In the genomic region with DNA sequence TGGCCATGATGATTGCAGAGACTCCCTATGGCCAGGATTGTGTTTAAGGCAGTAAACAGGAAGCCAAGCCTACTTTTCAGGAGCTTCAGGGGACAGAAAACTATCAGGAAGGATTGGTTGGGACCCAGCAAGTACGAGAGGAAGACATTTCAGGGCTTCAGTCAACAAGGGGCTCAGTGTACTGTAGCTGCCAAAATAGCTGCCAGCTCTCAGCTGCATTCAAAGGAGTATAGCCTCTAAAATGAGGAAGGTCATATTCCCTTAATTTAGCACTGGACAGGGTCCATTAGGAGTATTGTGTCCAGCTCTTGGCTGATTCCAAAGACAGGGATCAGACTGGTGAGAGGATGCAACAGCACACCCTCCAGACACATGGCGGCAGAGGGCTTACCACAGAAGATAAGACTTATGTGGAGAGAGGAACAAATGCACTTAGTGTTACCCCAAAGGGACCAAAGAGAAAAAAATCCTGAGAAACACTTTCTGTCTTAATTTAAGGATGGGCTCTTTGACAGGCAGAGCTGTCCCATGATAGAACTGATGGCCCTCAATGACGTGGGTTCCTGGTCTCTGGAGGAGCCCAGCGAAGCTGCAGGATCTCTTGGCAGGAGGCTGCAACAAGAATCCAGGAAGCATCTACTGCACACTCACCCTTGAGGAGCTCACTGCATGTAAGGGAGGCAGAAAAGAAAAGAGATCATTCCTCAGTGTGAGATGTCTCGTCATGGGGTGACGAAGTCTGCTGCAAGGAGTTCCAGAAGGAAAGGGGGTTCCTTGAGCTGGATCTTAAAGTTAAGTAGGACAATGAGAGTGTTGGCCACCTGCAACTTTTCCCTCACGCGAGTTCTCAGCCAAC, we compare ENCODE assay signal across 2 cellular contexts.
TF ChIP-seq lines count a peak whose summit lies in the region.

No MANE protein-coding gene starts in this region.

TF ChIP-seq in SK-N-SH treated with all-trans-retinoic acid at 6 μM for 48 hours, 23 proteins besides CTCF, POLR2A, EP300 and RAD21:
- TF ChIP-seq TCF4 (CRISPR knock-in tag; IDR thresholded peaks at IDR 0.05; ENCODE audit: borderline replicate concordance), result no peak
- no peak for TF ChIP-seq ESRRG (CRISPR knock-in tag; IDR thresholded peaks at IDR 0.05)
- no peak for TF ChIP-seq GLIS3 (CRISPR knock-in tag; IDR thresholded peaks at IDR 0.05)
- no peak for TF ChIP-seq ARNTL (CRISPR knock-in tag; IDR thresholded peaks at IDR 0.05; ENCODE audit: borderline replicate concordance, low read depth)
- TF ChIP-seq ZNF70 (CRISPR knock-in tag; IDR thresholded peaks at IDR 0.05), result peak; percentile 90
- no peak for TF ChIP-seq PATZ1 (CRISPR knock-in tag; IDR thresholded peaks at IDR 0.05; ENCODE audit: borderline replicate concordance)
- TF ChIP-seq ZNF8 (CRISPR knock-in tag; IDR thresholded peaks at IDR 0.05), result no peak

TF ChIP-seq in SK-N-SH, 30 proteins besides CTCF, POLR2A, EP300 and RAD21:
- TF ChIP-seq, protein P1, sequence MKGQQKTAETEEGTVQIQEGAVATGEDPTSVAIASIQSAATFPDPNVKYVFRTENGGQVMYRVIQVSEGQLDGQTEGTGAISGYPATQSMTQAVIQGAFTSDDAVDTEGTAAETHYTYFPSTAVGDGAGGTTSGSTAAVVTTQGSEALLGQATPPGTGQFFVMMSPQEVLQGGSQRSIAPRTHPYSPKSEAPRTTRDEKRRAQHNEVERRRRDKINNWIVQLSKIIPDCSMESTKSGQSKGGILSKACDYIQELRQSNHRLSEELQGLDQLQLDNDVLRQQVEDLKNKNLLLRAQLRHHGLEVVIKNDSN (IDR thresholded peaks at IDR 0.05; ENCODE audit: borderline replicate concordance, low read depth), result no peak
- TF ChIP-seq RCOR1 (IDR thresholded peaks at IDR 0.05; ENCODE audit: low read length) (no peak), FOXJ3 (CRISPR knock-in tag; IDR thresholded peaks at IDR 0.05) (no peak), MXI1 (IDR thresholded peaks at IDR 0.05; ENCODE audit: low read depth, low read length) (no peak), ELF1 (IDR thresholded peaks at IDR 0.05) (no peak), RFX5 (IDR thresholded peaks at IDR 0.05; ENCODE audit: low read length) (no peak), GABPA (IDR thresholded peaks at IDR 0.05; ENCODE audit: low read depth) (no peak), FOXM1 (IDR thresholded peaks at IDR 0.05; ENCODE audit: low read depth) (no peak), FOSL2 (IDR thresholded peaks at IDR 0.05; ENCODE audit: borderline replicate concordance, low read depth) (no peak), RXRA (IDR thresholded peaks at IDR 0.05; ENCODE audit: borderline replicate concordance, low read depth) (no peak)
- TF ChIP-seq, protein P2, sequence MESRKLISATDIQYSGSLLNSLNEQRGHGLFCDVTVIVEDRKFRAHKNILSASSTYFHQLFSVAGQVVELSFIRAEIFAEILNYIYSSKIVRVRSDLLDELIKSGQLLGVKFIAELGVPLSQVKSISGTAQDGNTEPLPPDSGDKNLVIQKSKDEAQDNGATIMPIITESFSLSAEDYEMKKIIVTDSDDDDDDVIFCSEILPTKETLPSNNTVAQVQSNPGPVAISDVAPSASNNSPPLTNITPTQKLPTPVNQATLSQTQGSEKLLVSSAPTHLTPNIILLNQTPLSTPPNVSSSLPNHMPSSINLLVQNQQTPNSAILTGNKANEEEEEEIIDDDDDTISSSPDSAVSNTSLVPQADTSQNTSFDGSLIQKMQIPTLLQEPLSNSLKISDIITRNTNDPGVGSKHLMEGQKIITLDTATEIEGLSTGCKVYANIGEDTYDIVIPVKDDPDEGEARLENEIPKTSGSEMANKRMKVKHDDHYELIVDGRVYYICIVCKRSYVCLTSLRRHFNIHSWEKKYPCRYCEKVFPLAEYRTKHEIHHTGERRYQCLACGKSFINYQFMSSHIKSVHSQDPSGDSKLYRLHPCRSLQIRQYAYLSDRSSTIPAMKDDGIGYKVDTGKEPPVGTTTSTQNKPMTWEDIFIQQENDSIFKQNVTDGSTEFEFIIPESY (IDR thresholded peaks at IDR 0.05; ENCODE audit: borderline replicate concordance, low read depth), result no peak
- TF ChIP-seq, protein P3, sequence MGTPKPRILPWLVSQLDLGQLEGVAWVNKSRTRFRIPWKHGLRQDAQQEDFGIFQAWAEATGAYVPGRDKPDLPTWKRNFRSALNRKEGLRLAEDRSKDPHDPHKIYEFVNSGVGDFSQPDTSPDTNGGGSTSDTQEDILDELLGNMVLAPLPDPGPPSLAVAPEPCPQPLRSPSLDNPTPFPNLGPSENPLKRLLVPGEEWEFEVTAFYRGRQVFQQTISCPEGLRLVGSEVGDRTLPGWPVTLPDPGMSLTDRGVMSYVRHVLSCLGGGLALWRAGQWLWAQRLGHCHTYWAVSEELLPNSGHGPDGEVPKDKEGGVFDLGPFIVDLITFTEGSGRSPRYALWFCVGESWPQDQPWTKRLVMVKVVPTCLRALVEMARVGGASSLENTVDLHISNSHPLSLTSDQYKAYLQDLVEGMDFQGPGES (IDR thresholded peaks at IDR 0.05; ENCODE audit: low read depth, low read length), result no peak
